Comparison of ENCODE assay signal across 1 cellular context in the genomic region with DNA sequence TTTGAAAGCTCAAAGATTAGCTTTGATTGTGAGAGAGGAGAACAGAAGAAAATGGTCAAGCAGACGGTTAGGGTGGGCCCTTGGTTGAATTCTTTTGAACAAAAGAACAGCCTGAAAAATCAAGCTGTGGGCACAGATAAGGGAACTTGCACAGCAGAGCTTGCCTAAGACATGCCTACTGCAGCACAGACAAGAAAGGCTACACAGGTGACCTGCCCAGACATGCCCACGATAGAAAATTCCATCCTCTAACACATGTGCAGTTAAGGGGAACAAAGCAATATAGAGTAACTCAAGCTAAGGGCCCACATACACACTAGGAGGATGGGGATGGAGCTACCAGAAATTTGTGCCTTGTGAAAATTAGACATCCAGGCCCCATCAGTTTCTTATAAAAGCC.
TF ChIP-seq lines count a peak whose summit lies in the region.

No MANE protein-coding gene starts in this region.

TF ChIP-seq in GM23338, 12 proteins besides CTCF, POLR2A, EP300 and RAD21 (continued from another document):
- no peak for TF ChIP-seq ZNF114 (CRISPR knock-in tag; IDR thresholded peaks at IDR 0.05)
- TF ChIP-seq CREB1 (CRISPR knock-in tag; IDR thresholded peaks at IDR 0.05; ENCODE audit: low read depth): no peak
- TF ChIP-seq, protein P1, sequence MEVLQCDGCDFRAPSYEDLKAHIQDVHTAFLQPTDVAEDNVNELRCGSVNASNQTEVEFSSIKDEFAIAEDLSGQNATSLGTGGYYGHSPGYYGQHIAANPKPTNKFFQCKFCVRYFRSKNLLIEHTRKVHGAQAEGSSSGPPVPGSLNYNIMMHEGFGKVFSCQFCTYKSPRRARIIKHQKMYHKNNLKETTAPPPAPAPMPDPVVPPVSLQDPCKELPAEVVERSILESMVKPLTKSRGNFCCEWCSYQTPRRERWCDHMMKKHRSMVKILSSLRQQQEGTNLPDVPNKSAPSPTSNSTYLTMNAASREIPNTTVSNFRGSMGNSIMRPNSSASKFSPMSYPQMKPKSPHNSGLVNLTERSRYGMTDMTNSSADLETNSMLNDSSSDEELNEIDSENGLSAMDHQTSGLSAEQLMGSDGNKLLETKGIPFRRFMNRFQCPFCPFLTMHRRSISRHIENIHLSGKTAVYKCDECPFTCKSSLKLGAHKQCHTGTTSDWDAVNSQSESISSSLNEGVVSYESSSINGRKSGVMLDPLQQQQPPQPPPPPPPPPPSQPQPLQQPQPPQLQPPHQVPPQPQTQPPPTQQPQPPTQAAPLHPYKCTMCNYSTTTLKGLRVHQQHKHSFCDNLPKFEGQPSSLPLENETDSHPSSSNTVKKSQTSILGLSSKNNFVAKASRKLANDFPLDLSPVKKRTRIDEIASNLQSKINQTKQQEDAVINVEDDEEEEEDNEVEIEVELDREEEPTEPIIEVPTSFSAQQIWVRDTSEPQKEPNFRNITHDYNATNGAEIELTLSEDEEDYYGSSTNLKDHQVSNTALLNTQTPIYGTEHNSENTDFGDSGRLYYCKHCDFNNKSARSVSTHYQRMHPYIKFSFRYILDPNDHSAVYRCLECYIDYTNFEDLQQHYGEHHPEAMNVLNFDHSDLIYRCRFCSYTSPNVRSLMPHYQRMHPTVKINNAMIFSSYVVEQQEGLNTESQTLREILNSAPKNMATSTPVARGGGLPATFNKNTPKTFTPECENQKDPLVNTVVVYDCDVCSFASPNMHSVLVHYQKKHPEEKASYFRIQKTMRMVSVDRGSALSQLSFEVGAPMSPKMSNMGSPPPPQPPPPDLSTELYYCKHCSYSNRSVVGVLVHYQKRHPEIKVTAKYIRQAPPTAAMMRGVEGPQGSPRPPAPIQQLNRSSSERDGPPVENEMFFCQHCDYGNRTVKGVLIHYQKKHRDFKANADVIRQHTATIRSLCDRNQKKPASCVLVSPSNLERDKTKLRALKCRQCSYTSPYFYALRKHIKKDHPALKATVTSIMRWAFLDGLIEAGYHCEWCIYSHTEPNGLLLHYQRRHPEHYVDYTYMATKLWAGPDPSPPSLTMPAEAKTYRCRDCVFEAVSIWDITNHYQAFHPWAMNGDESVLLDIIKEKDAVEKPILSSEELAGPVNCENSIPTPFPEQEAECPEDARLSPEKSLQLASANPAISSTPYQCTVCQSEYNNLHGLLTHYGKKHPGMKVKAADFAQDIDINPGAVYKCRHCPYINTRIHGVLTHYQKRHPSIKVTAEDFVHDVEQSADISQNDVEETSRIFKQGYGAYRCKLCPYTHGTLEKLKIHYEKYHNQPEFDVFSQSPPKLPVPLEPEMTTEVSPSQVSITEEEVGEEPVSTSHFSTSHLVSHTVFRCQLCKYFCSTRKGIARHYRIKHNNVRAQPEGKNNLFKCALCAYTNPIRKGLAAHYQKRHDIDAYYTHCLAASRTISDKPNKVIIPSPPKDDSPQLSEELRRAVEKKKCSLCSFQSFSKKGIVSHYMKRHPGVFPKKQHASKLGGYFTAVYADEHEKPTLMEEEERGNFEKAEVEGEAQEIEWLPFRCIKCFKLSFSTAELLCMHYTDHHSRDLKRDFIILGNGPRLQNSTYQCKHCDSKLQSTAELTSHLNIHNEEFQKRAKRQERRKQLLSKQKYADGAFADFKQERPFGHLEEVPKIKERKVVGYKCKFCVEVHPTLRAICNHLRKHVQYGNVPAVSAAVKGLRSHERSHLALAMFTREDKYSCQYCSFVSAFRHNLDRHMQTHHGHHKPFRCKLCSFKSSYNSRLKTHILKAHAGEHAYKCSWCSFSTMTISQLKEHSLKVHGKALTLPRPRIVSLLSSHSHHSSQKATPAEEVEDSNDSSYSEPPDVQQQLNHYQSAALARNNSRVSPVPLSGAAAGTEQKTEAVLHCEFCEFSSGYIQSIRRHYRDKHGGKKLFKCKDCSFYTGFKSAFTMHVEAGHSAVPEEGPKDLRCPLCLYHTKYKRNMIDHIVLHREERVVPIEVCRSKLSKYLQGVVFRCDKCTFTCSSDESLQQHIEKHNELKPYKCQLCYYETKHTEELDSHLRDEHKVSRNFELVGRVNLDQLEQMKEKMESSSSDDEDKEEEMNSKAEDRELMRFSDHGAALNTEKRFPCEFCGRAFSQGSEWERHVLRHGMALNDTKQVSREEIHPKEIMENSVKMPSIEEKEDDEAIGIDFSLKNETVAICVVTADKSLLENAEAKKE (CRISPR knock-in tag; IDR thresholded peaks at IDR 0.05): no peak
- TF ChIP-seq NANOG (IDR thresholded peaks at IDR 0.05; ENCODE audit: borderline replicate concordance): no peak
- no peak for TF ChIP-seq EZH2phosphoT487 (IDR thresholded peaks at IDR 0.05; ENCODE audit: unreplicated experiment)
- no peak for TF ChIP-seq EZH2 (IDR thresholded peaks at IDR 0.05; ENCODE audit: low read depth, unreplicated experiment)
